Comparison of ENCODE assay signal across 25 cellular contexts in genomic region chr1:168480997-168481396, GRCh38.
DNase-seq lines count a peak whose midpoint lies in the region; ATAC-seq and TF ChIP-seq lines count a peak whose summit lies in the region.
"Had no signal": no experiment of that assay in that cellular context is flagged by ENCODE, and none has a peak within 500 bp of the region (broad histone marks: within the 10 kb centered on the region; RNA-seq: fewer than 3 reads in every experiment).

No MANE protein-coding gene starts in this region.

- no peaks in the 10 kb centered on the region for H3K79me1 ChIP-seq in mesendoderm (ENCODE audit: low read length)

- H2BK15ac ChIP-seq in mesendoderm (replicated peaks; ENCODE audit: low read depth) = no peak overlapping the region

- H3K18ac ChIP-seq in mesendoderm (ENCODE audit: low read length) = no peak overlapping the region

- intact Hi-C loops in right cardiac atrium (cut with DNase I) = no loop called here
- intact Hi-C loops in activated CD8-positive, alpha-beta T cell treated with anti-CD3 and anti-CD28 coated beads for 36 hours (cut with micrococcal nuclease) = no loop called here

- no peaks in the 10 kb centered on the region for H3K27me3 ChIP-seq in cardiac muscle cell
- no peaks in the 10 kb centered on the region for H3K27me3 ChIP-seq in right cardiac atrium (ENCODE audit: control insufficient read depth, insufficient read depth)
- no peaks in the 10 kb centered on the region for H3K27me3 ChIP-seq in mesendoderm (ENCODE audit: insufficient read depth, low read length, poor library complexity)
- no peaks in the 10 kb centered on the region for H3K27me3 ChIP-seq in stomach smooth muscle (ENCODE audit: control insufficient read depth in 1 of 2, insufficient read depth in 2 of 2, low read length in 2 of 2)
- H3K27me3 ChIP-seq in SJCRH30 = no peaks in the 10 kb centered on the region
- H3K27me3 ChIP-seq: adrenal gland, tibial nerve had no signal

- no peaks in the 10 kb centered on the region for H3K9me3 ChIP-seq in cardiac muscle cell (ENCODE audit: low read depth)
- H3K9me3 ChIP-seq in right cardiac atrium (ENCODE audit: control insufficient read depth, low read length) = no peaks in the 10 kb centered on the region
- H3K9me3 ChIP-seq in stomach smooth muscle (ENCODE audit: control insufficient read depth in 2 of 2, low read length in 2 of 2) = no peaks in the 10 kb centered on the region
- no peaks in the 10 kb centered on the region for H3K9me3 ChIP-seq in SJCRH30 (replicated peaks)
- H3K9me3 ChIP-seq: adrenal gland, tibial nerve had no signal

- H4K8ac ChIP-seq in mesendoderm (ENCODE audit: low read depth, low read length) = no peak overlapping the region

- no peaks in the 10 kb centered on the region for H3K36me3 ChIP-seq in cardiac muscle cell
- no peaks in the 10 kb centered on the region for H3K36me3 ChIP-seq in mesendoderm (ENCODE audit: control insufficient read depth, insufficient read depth, low read length)
- no peaks in the 10 kb centered on the region for H3K36me3 ChIP-seq in stomach smooth muscle (ENCODE audit: control insufficient read depth in 2 of 2, insufficient read depth in 2 of 2, low read length in 2 of 2)
- H3K36me3 ChIP-seq in SJCRH30 = no peaks in the 10 kb centered on the region
- H3K36me3 ChIP-seq: adrenal gland, tibial nerve had no signal

- H3K4me1 ChIP-seq in cardiac muscle cell (ENCODE audit: low read depth) = peaks cover 35% of the 10 kb centered on the region
- peaks cover 9% of the 10 kb centered on the region for H3K4me1 ChIP-seq in right cardiac atrium (ENCODE audit: control insufficient read depth, insufficient read depth, low read length)
- peaks cover 7% of the 10 kb centered on the region for H3K4me1 ChIP-seq in mesendoderm (ENCODE audit: control insufficient read depth, low read depth, low read length)
- peaks cover 16% of the 10 kb centered on the region for H3K4me1 ChIP-seq in stomach smooth muscle (ENCODE audit: control insufficient read depth, insufficient read depth, low read length)
- peaks cover 6% of the 10 kb centered on the region; the same call in 1 of the 2 replicates for H3K4me1 ChIP-seq in SJCRH30

- WGBS in right cardiac atrium = 88% methylated on average over 2 of the region's 2 CpGs
- no CpG with 5 or more reads among the region's 2 CpGs for WGBS in mesendoderm (ENCODE audit: extremely low coverage, insufficient coverage, low lambda C conversion rate)

- H3K9ac ChIP-seq in mesendoderm (ENCODE audit: low read length) = no peak overlapping the region
- H3K9ac ChIP-seq in stomach smooth muscle (ENCODE audit: low read length in 2 of 2) = no peak overlapping the region

- no peak overlapping the region for H2BK120ac ChIP-seq in mesendoderm (ENCODE audit: low read depth, low read length)

- H2AK5ac ChIP-seq in mesendoderm (ENCODE audit: low read length) = no peak overlapping the region

- peaks cover 60% of the 10 kb centered on the region for H3K4me1 Mint-ChIP-seq in activated CD8-positive, alpha-beta T cell treated with anti-CD3 and anti-CD28 coated beads for 36 hours (ENCODE audit: low read depth)
- H3K4me1 Mint-ChIP-seq: memory B cell had no signal

- H3K27ac Mint-ChIP-seq in activated CD8-positive, alpha-beta T cell treated with anti-CD3 and anti-CD28 coated beads for 36 hours = peak overlapping the region; percentile 5
- H3K27ac Mint-ChIP-seq: dendritic cell treated with granulocyte-macrophage colony-stimulating factor and Interleukin-4, amounts not matched to agents 40 ng/mL and 50 ng/mL, for 4 days; memory B cell had no signal

- H3K4me3 ChIP-seq in cardiac muscle cell = no peak overlapping the region
- H3K4me3 ChIP-seq in right cardiac atrium (ENCODE audit: low read length) = no peak overlapping the region
- H3K4me3 ChIP-seq in mesendoderm (ENCODE audit: low read length) = no peak overlapping the region
- no peak overlapping the region for H3K4me3 ChIP-seq in stomach smooth muscle (ENCODE audit: low read length in 2 of 2)
- no peak overlapping the region for H3K4me3 ChIP-seq in SJCRH30
- H3K4me3 ChIP-seq: adrenal gland, K562, tibial nerve had no signal

- CTCF ChIA-PET in activated CD8-positive, alpha-beta T cell treated with anti-CD3 and anti-CD28 coated beads for 36 hours (lab: Charles Lee) = no interaction called here
- CTCF ChIA-PET in RWPE1 (lab: Yijun Ruan, JAX) = no interaction called here

- H3K9me3 Mint-ChIP-seq in activated CD8-positive, alpha-beta T cell treated with anti-CD3 and anti-CD28 coated beads for 36 hours = peaks cover 3% of the 10 kb centered on the region
- H3K9me3 Mint-ChIP-seq: memory B cell had no signal

- POLR2A ChIA-PET in activated CD8-positive, alpha-beta T cell treated with anti-CD3 and anti-CD28 coated beads for 36 hours (lab: Charles Lee) = interaction anchor here (1.0 kb wide), 1 partner anchor 12 kb away, joined by 3 read pairs; no protein-coding TSS in a partner anchor
- POLR2A ChIA-PET in RWPE1 (lab: Yijun Ruan, JAX; ENCODE audit: low non-redundant PET) = no interaction called here

- H3K23ac ChIP-seq in mesendoderm (ENCODE audit: low read length) = no peak overlapping the region

- no peak overlapping the region for H3K4me3 Mint-ChIP-seq in activated CD8-positive, alpha-beta T cell treated with anti-CD3 and anti-CD28 coated beads for 36 hours
- H3K4me3 Mint-ChIP-seq: brain; dendritic cell treated with granulocyte-macrophage colony-stimulating factor and Interleukin-4, amounts not matched to agents 40 ng/mL and 50 ng/mL, for 4 days; memory B cell; stimulated activated naive CD8-positive, alpha-beta T cell treated with anti-CD3 and anti-CD28 coated beads, Interleukin-15, amount 100 ng/mL, for 72 hours had no signal

- no peak overlapping the region for H2BK5ac ChIP-seq in mesendoderm (ENCODE audit: low read length)

- DNase-seq in cardiac muscle cell (ENCODE audit: low read depth in 1 of 2, low spot score in 1 of 2) = no peak
- DNase-seq in right cardiac atrium = no peak
- DNase-seq in activated CD8-positive, alpha-beta T cell treated with anti-CD3 and anti-CD28 coated beads for 36 hours = no peak
- DNase-seq in mesendoderm = peak; percentile 39
- no peak for DNase-seq in RWPE1 (ENCODE audit: low spot score)
- DNase-seq in SJCRH30 = no peak
- no peak for DNase-seq in pons (ENCODE audit: low spot score)
- DNase-seq: activated CD4-positive, CD25-positive, alpha-beta regulatory T cell treated with anti-CD3 and anti-CD28 coated beads, Interleukin-2, amount 50 U/mL, for 72 hours; AML-193; DMS53; kidney glomerular epithelial cell; NCI-H1436; NCI-H446 treated with DMSO at 0.1 percent for 48 hours; PC-3; retina; SHP77 treated with DMSO at 0.1 percent for 48 hours; stimulated activated CD4-positive, alpha-beta T cell treated with anti-CD3 and anti-CD28 coated beads, Interleukin-4, amount 100 ng/mL, for 4 hours; stimulated activated naive CD8-positive, alpha-beta T cell treated with anti-CD3 and anti-CD28 coated beads, Interleukin-15, amount 100 ng/mL, for 72 hours had no signal

- H4K5ac ChIP-seq in mesendoderm (ENCODE audit: low read length) = no peak overlapping the region

- ATAC-seq in right cardiac atrium = no peak
- no peak for ATAC-seq in activated CD8-positive, alpha-beta T cell treated with anti-CD3 and anti-CD28 coated beads for 36 hours
- ATAC-seq: K562; PC-3; stimulated activated naive CD8-positive, alpha-beta T cell treated with anti-CD3 and anti-CD28 coated beads, Interleukin-15, amount 100 ng/mL, for 72 hours had no signal

- H3K36me3 Mint-ChIP-seq in activated CD8-positive, alpha-beta T cell treated with anti-CD3 and anti-CD28 coated beads for 36 hours (ENCODE audit: low read depth) = no peaks in the 10 kb centered on the region
- H3K36me3 Mint-ChIP-seq: brain, memory B cell had no signal

- peak overlapping the region; percentile 83 for H3K27ac ChIP-seq in cardiac muscle cell
- H3K27ac ChIP-seq in right cardiac atrium (ENCODE audit: low read length) = no peak overlapping the region
- H3K27ac ChIP-seq in mesendoderm (ENCODE audit: low read depth, low read length) = no peak overlapping the region
- H3K27ac ChIP-seq in stomach smooth muscle (ENCODE audit: low read length) = peak overlapping the region; percentile 13
- H3K27ac ChIP-seq in RWPE1 = no peak overlapping the region
- H3K27ac ChIP-seq in SJCRH30 = no peak overlapping the region
- H3K27ac ChIP-seq: adrenal gland had no signal

- no peak overlapping the region for H3K4ac ChIP-seq in mesendoderm (ENCODE audit: low read depth, low read length)

- no peak overlapping the region for H3K4me2 ChIP-seq in mesendoderm (ENCODE audit: low read length)

- no peak for TF ChIP-seq CTCF in cardiac muscle cell (IDR thresholded peaks at IDR 0.05; ENCODE audit: low read depth, low read length)
- no peak for TF ChIP-seq CTCF in activated CD8-positive, alpha-beta T cell treated with anti-CD3 and anti-CD28 coated beads for 36 hours (IDR thresholded peaks at IDR 0.05)
- TF ChIP-seq CTCF in RWPE1 (conservative IDR thresholded peaks at IDR 0.05; ENCODE audit: low read depth) = no peak

- H3K79me2 ChIP-seq in mesendoderm (ENCODE audit: control insufficient read depth, insufficient read depth, low read length) = no peaks in the 10 kb centered on the region

- no peak overlapping the region for H3K56ac ChIP-seq in mesendoderm (ENCODE audit: low read length)

- no peaks in the 10 kb centered on the region for H3K27me3 Mint-ChIP-seq in activated CD8-positive, alpha-beta T cell treated with anti-CD3 and anti-CD28 coated beads for 36 hours
- H3K27me3 Mint-ChIP-seq: dendritic cell treated with granulocyte-macrophage colony-stimulating factor and Interleukin-4, amounts not matched to agents 40 ng/mL and 50 ng/mL, for 4 days; stimulated activated naive CD8-positive, alpha-beta T cell treated with anti-CD3 and anti-CD28 coated beads, Interleukin-15, amount 100 ng/mL, for 72 hours had no signal

Comparison
In these comparisons a context has a peak if more than half of its experiments do, and no peak if none do; other contexts are left out.
1. H3K27ac ChIP-seq: peak in cardiac muscle cell (single experiment) and stomach smooth muscle (single experiment); none in right cardiac atrium (single experiment), mesendoderm (single experiment), RWPE1 (single experiment) and SJCRH30 (single experiment).